Comparison of ENCODE assay signal across 16 cellular contexts in the genomic region with DNA sequence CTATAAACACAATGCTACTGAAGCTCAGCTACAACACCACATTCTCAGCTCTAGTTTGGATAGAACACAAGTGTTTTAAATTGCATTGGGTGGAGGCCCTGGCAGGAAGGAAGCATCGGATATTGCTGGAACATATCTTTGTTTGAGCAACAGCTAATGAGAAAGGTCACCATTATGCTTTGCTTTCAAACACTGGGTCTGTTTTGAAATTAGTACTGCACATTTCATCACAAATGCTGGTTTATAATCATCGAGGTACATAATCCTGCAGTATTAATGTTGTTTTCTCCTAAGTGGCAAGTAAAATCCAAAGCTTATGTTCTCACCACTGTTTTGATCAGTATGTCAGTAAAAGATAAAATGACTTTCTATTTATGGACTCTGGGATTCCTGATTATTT.
A peak's percentile ranks its signal among the peaks of the same experiment; 100 is the strongest.
DNase-seq lines count a peak whose midpoint lies in the region; ATAC-seq and TF ChIP-seq lines count a peak whose summit lies in the region.
"Had no signal": no experiment of that assay in that cellular context is flagged by ENCODE, and none has a peak within 500 bp of the region (broad histone marks: within the 10 kb centered on the region; RNA-seq: fewer than 3 reads in every experiment).

No MANE protein-coding gene starts in this region.

- no peaks in the 10 kb centered on the region for H3K79me1 ChIP-seq in H9 (ENCODE audit: insufficient read depth, low read depth, low read length, poor library complexity, severe bottlenecking)

- H3K27ac ChIP-seq in VCaP (peak overlapping the region; percentile 68), parathyroid adenoma (peak overlapping the region; percentile 12), H9 (ENCODE audit: insufficient read length, low read depth, low read length) (no peak overlapping the region)
- H3K27ac ChIP-seq: colonic mucosa had no signal

- no peaks in the 10 kb centered on the region for H3K9me3 Mint-ChIP-seq in H9
- H3K9me3 Mint-ChIP-seq: activated naive CD4-positive, alpha-beta T cell treated with anti-CD3 and anti-CD28 coated beads, Interleukin-2, amount 10 ng/mL, durations not matched to agents 7 days and 5 days; T-helper 1 cell treated with Interleukin-12 subunit alpha and Interleukin-12 subunit beta and Interleukin-4 antibody, amounts not matched to agents 30 μg/mL and 1 μg/mL, for 36 hours had no signal

- H3K4me1 Mint-ChIP-seq in H9, result peaks cover 5 to 8% of the 10 kb centered on the region in 2 experiments; a peak in 3 of 4 replicates
- H3K4me1 Mint-ChIP-seq: activated naive CD4-positive, alpha-beta T cell treated with anti-CD3 and anti-CD28 coated beads, Interleukin-2, amount 10 ng/mL, durations not matched to agents 7 days and 5 days had no signal

- H3K79me2 ChIP-seq in parathyroid adenoma, result no peaks in the 10 kb centered on the region
- H3K79me2 ChIP-seq in H9 (ENCODE audit: insufficient read depth, low read length), result no peaks in the 10 kb centered on the region

- no peaks in the 10 kb centered on the region for H3K36me3 ChIP-seq in parathyroid adenoma (ENCODE audit: control insufficient read depth, insufficient read depth, low read length)
- H3K36me3 ChIP-seq: colonic mucosa had no signal

- no peak overlapping the region for H2BK12ac ChIP-seq in H9 (ENCODE audit: insufficient read length, low read depth, low read length)

- H3K27me3 Mint-ChIP-seq in H9 (ENCODE audit: low read depth), result peaks cover 6% of the 10 kb centered on the region; the same call in 1 of the 2 replicates

- H2AK5ac ChIP-seq in H9 (ENCODE audit: insufficient read length, low read length), result no peak overlapping the region

- no CpG with 5 or more reads among the region's 2 CpGs for WGBS in H9 (ENCODE audit: extremely low coverage, insufficient read length, low lambda C conversion rate)

- no peak overlapping the region for H3K56ac ChIP-seq in H9 (ENCODE audit: insufficient read length, low read depth, low read length)

- H2BK5ac ChIP-seq in H9 (ENCODE audit: insufficient read length, low read length), result no peak overlapping the region

- no peak overlapping the region for H2BK20ac ChIP-seq in H9 (ENCODE audit: low read depth, low read length, poor library complexity, severe bottlenecking)

- H3K36me3 Mint-ChIP-seq in H9 (ENCODE audit: insufficient read depth in 1 of 3, low read depth in 3 of 3), result no peaks in the 10 kb centered on the region
- H3K36me3 Mint-ChIP-seq: activated naive CD4-positive, alpha-beta T cell treated with anti-CD3 and anti-CD28 coated beads, Interleukin-2, amount 10 ng/mL, durations not matched to agents 7 days and 5 days had no signal

- H4K8ac ChIP-seq in H9 (replicated peaks; ENCODE audit: insufficient read length, low read depth, low read length), result no peak overlapping the region

- ATAC-seq in GM19328 (IDR thresholded peaks at IDR 0.05; ENCODE audit: unreplicated experiment) (no peak), HG02973 (IDR thresholded peaks at IDR 0.05; ENCODE audit: unreplicated experiment) (no peak), GM21447 (IDR thresholded peaks at IDR 0.05; ENCODE audit: unreplicated experiment) (no peak)
- ATAC-seq: activated CD8-positive, alpha-beta T cell treated with anti-CD3 and anti-CD28 coated beads, Interleukin-2, amount 10 ng/mL, durations not matched to agents 7 days and 5 days had no signal

- no peak overlapping the region for H3K4ac ChIP-seq in H9 (ENCODE audit: low read depth, low read length)

- no peaks in the 10 kb centered on the region for H3K23me2 ChIP-seq in H9 (ENCODE audit: insufficient read length, low read depth, low read length, poor library complexity, severe bottlenecking)

- H3K4me2 ChIP-seq in parathyroid adenoma (ENCODE audit: low read length), result no peak overlapping the region
- no peak overlapping the region for H3K4me2 ChIP-seq in H9 (ENCODE audit: insufficient read depth, insufficient read length, low read length)

- H3T11ph ChIP-seq in H9 (ENCODE audit: low read length), result no peak overlapping the region

- H3K9me3 ChIP-seq in parathyroid adenoma (ENCODE audit: control insufficient read depth, low read length) (no peaks in the 10 kb centered on the region), H9 (ENCODE audit: control insufficient read depth, low read depth, low read length) (no peaks in the 10 kb centered on the region)
- H3K9me3 ChIP-seq: colonic mucosa had no signal

- no peak overlapping the region for H3K4me3 ChIP-seq in foreskin fibroblast (ENCODE audit: low read depth in 1 of 2, low read length in 2 of 2)
- H3K4me3 ChIP-seq in parathyroid adenoma (ENCODE audit: low read depth, low read length), result no peak overlapping the region
- H3K4me3 ChIP-seq: colonic mucosa had no signal

- no peak overlapping the region for H3K27ac Mint-ChIP-seq in H9
- H3K27ac Mint-ChIP-seq: activated CD8-positive, alpha-beta T cell treated with anti-CD3 and anti-CD28 coated beads, Interleukin-2, amount 10 ng/mL, durations not matched to agents 7 days and 5 days; activated naive CD4-positive, alpha-beta T cell treated with anti-CD3 and anti-CD28 coated beads, Interleukin-2, amount 10 ng/mL, durations not matched to agents 7 days and 5 days; T-helper 1 cell treated with Interleukin-12 subunit alpha and Interleukin-12 subunit beta and Interleukin-4 antibody, amounts not matched to agents 30 μg/mL and 1 μg/mL, for 36 hours had no signal

- H4K91ac ChIP-seq in H9 (ENCODE audit: insufficient read length, low read depth, low read length), result no peak overlapping the region

- H2AFZ ChIP-seq in parathyroid adenoma (no peak overlapping the region), H9 (ENCODE audit: low read length) (no peak overlapping the region)

- no peak overlapping the region for H3K23ac ChIP-seq in H9 (ENCODE audit: insufficient read length, low read depth, low read length)

- no peak overlapping the region for H2BK15ac ChIP-seq in H9 (ENCODE audit: low read depth, low read length)

- H4K20me1 ChIP-seq in H9 (ENCODE audit: control insufficient read depth, insufficient read depth, insufficient read length), result no peaks in the 10 kb centered on the region

- H2BK120ac ChIP-seq in H9 (ENCODE audit: low read depth, low read length, poor library complexity, severe bottlenecking), result no peak overlapping the region

- peak; percentile 36 for DNase-seq in AG20443 (ENCODE audit: low spot score)
- DNase-seq in foreskin fibroblast, result peak; percentile 69 to 85
- DNase-seq in H9, result no peak
- DNase-seq: activated CD8-positive, alpha-beta T cell treated with anti-CD3 and anti-CD28 coated beads, Interleukin-2, amount 10 ng/mL, durations not matched to agents 7 days and 5 days; activated naive CD4-positive, alpha-beta T cell treated with anti-CD3 and anti-CD28 coated beads, Interleukin-2, amount 10 ng/mL, durations not matched to agents 7 days and 5 days; colonic mucosa; DND-41; KBM-7; NCI-H187 treated with DMSO at 0.1 percent for 48 hours; trophoblast cell had no signal

- H4K5ac ChIP-seq in H9 (ENCODE audit: insufficient read length, low read depth, low read length), result no peak overlapping the region

- H3K27me3 ChIP-seq in parathyroid adenoma (ENCODE audit: control insufficient read depth, insufficient read depth, low read length) (no peaks in the 10 kb centered on the region), H9 (ENCODE audit: insufficient read depth, low read length) (no peaks in the 10 kb centered on the region; the same call in 1 of the 2 replicates)
- H3K27me3 ChIP-seq: colonic mucosa had no signal

- TF ChIP-seq CTCF in VCaP (conservative IDR thresholded peaks at IDR 0.05) (no peak), foreskin fibroblast (IDR thresholded peaks at IDR 0.05; ENCODE audit: low read depth, low read length) (no peak), parathyroid adenoma (IDR thresholded peaks at IDR 0.05) (no peak), H9 (conservative IDR thresholded peaks at IDR 0.05) (no peak)

- H3K9ac ChIP-seq in parathyroid adenoma (no peak overlapping the region), H9 (ENCODE audit: extremely low read depth, insufficient read length, low read length) (no peak overlapping the region)

- H3K4me1 ChIP-seq in parathyroid adenoma (peaks cover 4% of the 10 kb centered on the region), H9 (ENCODE audit: insufficient read depth, low read length) (peaks cover 2% of the 10 kb centered on the region; the same call in 1 of the 2 replicates)
- H3K4me1 ChIP-seq: colonic mucosa had no signal

- H3K4me3 Mint-ChIP-seq in H9, result no peak overlapping the region
- H3K4me3 Mint-ChIP-seq: activated CD8-positive, alpha-beta T cell treated with anti-CD3 and anti-CD28 coated beads, Interleukin-2, amount 10 ng/mL, durations not matched to agents 7 days and 5 days; activated naive CD4-positive, alpha-beta T cell treated with anti-CD3 and anti-CD28 coated beads, Interleukin-2, amount 10 ng/mL, durations not matched to agents 7 days and 5 days; T-helper 1 cell treated with Interleukin-12 subunit alpha and Interleukin-12 subunit beta and Interleukin-4 antibody, amounts not matched to agents 30 μg/mL and 1 μg/mL, for 36 hours had no signal

- no peak overlapping the region for H3K18ac ChIP-seq in H9 (ENCODE audit: insufficient read length, low read depth, low read length)

- no peak overlapping the region for H3K14ac ChIP-seq in H9 (ENCODE audit: insufficient read depth, low read length)
